ENCODE assay signal across 20 cellular contexts in the genomic region with DNA sequence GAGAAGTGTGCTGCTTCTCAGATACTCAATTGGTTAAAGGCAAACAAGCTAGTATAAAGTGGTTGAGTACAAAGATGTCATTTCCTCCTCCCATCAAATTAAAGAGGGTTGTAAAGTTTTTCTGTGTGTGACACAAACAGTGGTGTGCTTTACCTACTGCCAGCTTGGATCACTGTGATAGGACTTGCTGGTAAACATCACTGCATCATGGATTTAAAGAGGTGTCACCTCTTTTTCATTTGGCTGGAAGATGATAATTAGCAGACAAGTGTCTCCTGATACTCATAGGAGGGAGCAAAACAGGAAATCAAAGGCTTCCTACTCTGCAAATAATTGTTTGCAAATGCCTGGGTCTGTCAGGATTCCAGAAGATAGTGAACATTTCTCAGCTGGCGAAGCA.
A peak's percentile ranks its signal among the peaks of the same experiment; 100 is the strongest.
DNase-seq lines count a peak whose midpoint lies in the region; ATAC-seq and TF ChIP-seq lines count a peak whose summit lies in the region.
"Had no signal": no experiment of that assay in that cellular context is flagged by ENCODE, and none has a peak within 500 bp of the region (broad histone marks: within the 10 kb centered on the region; RNA-seq: fewer than 3 reads in every experiment).

No MANE protein-coding gene starts in this region.

- H3K4me1 ChIP-seq in thyroid gland, result no peaks in the 10 kb centered on the region
- H3K4me1 ChIP-seq: SJCRH30 had no signal

- ATAC-seq in HG03097 (IDR thresholded peaks at IDR 0.05; ENCODE audit: low FRiP score, unreplicated experiment), result no peak
- ATAC-seq: GM23338, HCT116, K562, Panc1, T-helper 17 cell had no signal

- H3K4me3 ChIP-seq in thyroid gland (replicated peaks in 1 of 3), result no peak overlapping the region
- H3K4me3 ChIP-seq: GM23338, K562, SJCRH30 had no signal

- no peak overlapping the region for H3K27ac ChIP-seq in thyroid gland
- H3K27ac ChIP-seq: C4-2B, SJCRH30 had no signal

- intact Hi-C loops in thyroid gland (cut with DNase I), result no loop called here

- WGBS in thyroid gland, 2 donors, result 96 to 97% methylated on average over 1 of the region's 1 CpG

- no peaks in the 10 kb centered on the region for H3K27me3 ChIP-seq in thyroid gland
- H3K27me3 ChIP-seq: SJCRH30 had no signal

- TF ChIP-seq CTCF in thyroid gland (IDR thresholded peaks at IDR 0.05), result no peak

- H3K9me3 ChIP-seq in thyroid gland, result no peaks in the 10 kb centered on the region
- H3K9me3 ChIP-seq: SJCRH30 had no signal

- DNase-seq in DMS153 treated with DMSO at 0.1 percent for 48 hours (lab: John Stamatoyannopoulos, UW; ENCODE audit: unreplicated experiment) (peak; percentile 57), GDM1 (lab: John Stamatoyannopoulos, UW) (peak; percentile 11), lung microvascular endothelial cell (ENCODE audit: low read depth in 2 of 2) (peak; percentile 4 to 12), thyroid gland (no peak), medulla oblongata (ENCODE audit: extremely low spot score) (no peak)
- peak; percentile 5 for DNase-seq in central memory CD4-positive, alpha-beta T cell
- DNase-seq: AML-193, EL, NCI-H1105 treated with DMSO at 0.1 percent for 48 hours, NCI-H1694, NCI-H2081 treated with DMSO at 0.1 percent for 48 hours, NCI-H446 treated with DMSO at 0.1 percent for 48 hours, SJCRH30, T-helper 17 cell had no signal

- no peaks in the 10 kb centered on the region for H3K36me3 ChIP-seq in thyroid gland
- H3K36me3 ChIP-seq: SJCRH30 had no signal

- TF ChIP-seq POLR2A in thyroid gland (IDR thresholded peaks at IDR 0.05), result no peak

Comparison
In these comparisons a context has a peak if more than half of its experiments do, and no peak if none do; other contexts are left out.
1. DNase-seq: peak in DMS153 treated with DMSO at 0.1 percent for 48 hours (single experiment), GDM1 (single experiment), central memory CD4-positive, alpha-beta T cell (single experiment) and lung microvascular endothelial cell (2 of 2); none in thyroid gland (0 of 2) and medulla oblongata (single experiment).